23 cellular contexts compared by ENCODE assay signal in the genomic region with DNA sequence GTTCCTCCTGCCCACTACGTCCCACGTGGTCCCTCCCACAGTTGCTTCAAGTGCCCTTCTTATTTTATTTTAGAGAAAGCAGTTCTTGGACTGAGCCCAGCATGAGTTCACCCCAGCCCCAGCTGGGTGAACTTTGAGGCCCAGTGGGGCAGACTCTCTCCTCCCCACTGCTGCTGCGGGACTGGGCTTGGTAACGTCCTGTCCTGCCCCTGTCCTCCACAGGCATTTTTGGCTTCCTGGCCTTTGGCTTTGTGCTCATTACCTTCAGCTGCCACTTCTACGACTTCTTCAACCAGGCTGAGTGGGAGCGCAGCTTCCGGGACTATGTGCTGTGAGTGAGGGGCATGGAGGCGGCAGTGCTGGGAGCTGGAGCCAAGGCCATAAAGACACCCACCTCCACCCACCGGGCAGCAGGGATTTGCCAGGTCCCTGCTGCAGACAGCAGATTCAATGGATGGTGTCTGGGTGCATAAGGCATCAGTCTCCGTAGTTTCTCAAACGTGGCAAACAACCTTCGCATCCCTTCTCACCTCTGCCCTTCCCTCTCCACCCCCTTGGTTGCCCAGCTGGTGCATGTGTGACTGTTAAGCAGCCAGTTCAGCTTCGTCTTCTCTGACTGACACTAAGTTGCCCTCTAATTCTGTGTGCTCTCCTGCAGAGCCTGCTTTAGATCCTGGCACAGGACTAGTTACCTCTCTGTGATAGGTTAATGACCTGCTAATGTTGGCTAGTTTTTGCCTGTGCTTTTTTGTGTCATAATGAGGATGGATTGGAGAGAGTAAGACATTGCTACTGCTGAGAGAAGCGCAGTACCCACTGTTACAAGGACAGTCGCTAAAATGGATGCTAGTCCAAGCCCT.
"Had no signal": no experiment of that assay in that cellular context is flagged by ENCODE, and none has a peak within 500 bp of the region (broad histone marks: within the 10 kb centered on the region; RNA-seq: fewer than 3 reads in every experiment).

No MANE protein-coding gene starts in this region.

- H3K27ac ChIP-seq: heart left ventricle, hepatocyte, lower lobe of right lung, neural progenitor cell, neutrophil, right atrium auricular region, sigmoid colon, spleen, testis, thyroid gland, transverse colon, upper lobe of left lung had no signal

- H3K27me3 ChIP-seq: heart left ventricle, hepatocyte, neural progenitor cell, neutrophil, right atrium auricular region, sigmoid colon, spleen, testis, thyroid gland, transverse colon, upper lobe of left lung had no signal

- FAIRE-seq: small intestine, urothelium cell line had no signal

- ATAC-seq: natural killer cell; stimulated activated naive CD8-positive, alpha-beta T cell treated with anti-CD3 and anti-CD28 coated beads, Interleukin-15, amount 100 ng/mL, for 72 hours had no signal

- H3K9ac ChIP-seq: neural progenitor cell had no signal

- H3K36me3 ChIP-seq: lower lobe of right lung, neural progenitor cell, neutrophil, right atrium auricular region, spleen, transverse colon, upper lobe of left lung had no signal

- DNase-seq: heart left ventricle; left ventricle myocardium superior; lower lobe of right lung; mammary epithelial cell; mesenchymal stem cell; natural killer cell; nephron progenitor cell; occipital lobe; sigmoid colon; small intestine; spleen; stimulated activated CD4-positive, alpha-beta T cell treated with anti-CD3 and anti-CD28 coated beads, Interleukin-4, amount 100 ng/mL, for 24 hours; stimulated activated naive CD4-positive, alpha-beta T cell treated with Interleukin-2 at 50 U/mL for 16 hours; stimulated activated naive CD8-positive, alpha-beta T cell treated with anti-CD3 and anti-CD28 coated beads, Interleukin-15, amount 100 ng/mL, for 72 hours; testis; transverse colon; upper lobe of left lung had no signal

- H2AFZ ChIP-seq: hepatocyte, neural progenitor cell had no signal

- H3K4me2 ChIP-seq: hepatocyte, neural progenitor cell had no signal

- H3K9me3 ChIP-seq: heart left ventricle, lower lobe of right lung, neutrophil, right atrium auricular region, sigmoid colon, spleen, testis, thyroid gland, transverse colon, upper lobe of left lung had no signal

- H3K4me1 ChIP-seq: lower lobe of right lung, neural progenitor cell, thyroid gland, transverse colon, upper lobe of left lung had no signal

- H3K79me2 ChIP-seq: hepatocyte had no signal

- H3K4me3 ChIP-seq: heart left ventricle, hepatocyte, lower lobe of right lung, neural progenitor cell, right atrium auricular region, sigmoid colon, spleen, testis, thyroid gland, transverse colon, upper lobe of left lung had no signal
